1 cellular context compared by ENCODE assay signal in the genomic region with DNA sequence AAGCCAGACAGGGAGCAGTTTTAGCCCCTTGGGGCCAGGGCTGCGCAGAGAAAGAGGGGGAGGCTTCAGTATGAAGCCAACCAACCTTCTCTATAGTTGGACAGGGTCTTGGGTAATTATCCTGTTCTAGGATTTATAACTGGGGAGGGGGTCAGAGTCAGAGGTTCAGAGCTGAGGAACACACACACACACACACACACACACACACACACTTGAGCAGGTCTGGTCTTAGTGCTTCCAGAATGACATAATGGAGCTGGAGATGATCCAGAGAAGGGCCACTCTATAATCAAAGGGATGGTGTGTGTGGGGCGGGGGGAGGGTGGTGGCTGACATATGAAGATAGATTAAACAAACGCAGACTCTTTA.
TF ChIP-seq lines count a peak whose summit lies in the region.

No MANE protein-coding gene starts in this region.

TF ChIP-seq in WTC11, 78 proteins besides CTCF, POLR2A, EP300 and RAD21 (continued from another document):
- TF ChIP-seq, protein P1, sequence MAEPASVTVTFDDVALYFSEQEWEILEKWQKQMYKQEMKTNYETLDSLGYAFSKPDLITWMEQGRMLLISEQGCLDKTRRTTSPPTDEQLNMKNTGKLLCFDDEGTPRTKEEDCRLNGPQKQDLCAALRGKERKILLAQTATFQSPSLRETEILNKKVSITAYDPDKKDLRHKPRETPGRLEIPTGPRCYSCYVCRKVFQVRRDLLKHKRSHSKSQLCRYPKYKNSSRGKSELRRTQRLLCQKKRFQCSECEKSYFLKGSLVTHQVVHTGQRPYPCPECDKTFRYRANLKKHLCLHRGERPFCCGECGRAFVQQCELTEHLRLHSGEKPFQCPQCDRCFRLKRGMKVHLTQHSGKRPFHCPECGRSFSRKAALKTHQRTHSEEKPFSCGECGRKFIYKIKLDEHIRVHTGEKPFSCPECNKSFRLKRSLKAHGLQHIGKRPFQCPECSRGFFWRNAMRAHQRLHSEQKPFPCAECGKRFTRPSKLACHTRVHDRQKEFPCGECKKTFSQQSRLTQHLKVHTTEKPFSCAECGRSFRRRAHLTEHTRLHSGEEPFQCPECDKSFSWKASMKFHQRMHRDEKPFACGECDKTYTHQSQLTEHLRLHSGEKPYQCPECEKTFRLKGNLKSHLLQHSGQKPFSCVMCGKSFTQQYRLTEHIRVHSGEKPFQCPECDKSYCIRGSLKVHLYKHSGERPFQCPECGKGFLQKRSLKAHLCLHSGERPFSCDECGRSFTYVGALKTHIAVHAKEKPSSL (CRISPR knock-in tag; conservative IDR thresholded peaks at IDR 0.05), result no peak
- TF ChIP-seq, protein P2, sequence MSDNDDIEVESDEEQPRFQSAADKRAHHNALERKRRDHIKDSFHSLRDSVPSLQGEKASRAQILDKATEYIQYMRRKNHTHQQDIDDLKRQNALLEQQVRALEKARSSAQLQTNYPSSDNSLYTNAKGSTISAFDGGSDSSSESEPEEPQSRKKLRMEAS (CRISPR knock-in tag; IDR thresholded peaks at IDR 0.05), result no peak
- TF ChIP-seq NFYB (CRISPR knock-in tag; conservative IDR thresholded peaks at IDR 0.05; ENCODE audit: low read depth) (no peak), ZNF416 (CRISPR knock-in tag; IDR thresholded peaks at IDR 0.05) (no peak), FOXP1 (CRISPR knock-in tag; IDR thresholded peaks at IDR 0.05; ENCODE audit: borderline replicate concordance) (no peak), GTF2I (CRISPR knock-in tag; conservative IDR thresholded peaks at IDR 0.05) (no peak)
- TF ChIP-seq, protein P3, sequence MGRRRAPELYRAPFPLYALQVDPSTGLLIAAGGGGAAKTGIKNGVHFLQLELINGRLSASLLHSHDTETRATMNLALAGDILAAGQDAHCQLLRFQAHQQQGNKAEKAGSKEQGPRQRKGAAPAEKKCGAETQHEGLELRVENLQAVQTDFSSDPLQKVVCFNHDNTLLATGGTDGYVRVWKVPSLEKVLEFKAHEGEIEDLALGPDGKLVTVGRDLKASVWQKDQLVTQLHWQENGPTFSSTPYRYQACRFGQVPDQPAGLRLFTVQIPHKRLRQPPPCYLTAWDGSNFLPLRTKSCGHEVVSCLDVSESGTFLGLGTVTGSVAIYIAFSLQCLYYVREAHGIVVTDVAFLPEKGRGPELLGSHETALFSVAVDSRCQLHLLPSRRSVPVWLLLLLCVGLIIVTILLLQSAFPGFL (CRISPR knock-in tag; IDR thresholded peaks at IDR 0.05; ENCODE audit: borderline replicate concordance), result no peak
- TF ChIP-seq, protein P4, sequence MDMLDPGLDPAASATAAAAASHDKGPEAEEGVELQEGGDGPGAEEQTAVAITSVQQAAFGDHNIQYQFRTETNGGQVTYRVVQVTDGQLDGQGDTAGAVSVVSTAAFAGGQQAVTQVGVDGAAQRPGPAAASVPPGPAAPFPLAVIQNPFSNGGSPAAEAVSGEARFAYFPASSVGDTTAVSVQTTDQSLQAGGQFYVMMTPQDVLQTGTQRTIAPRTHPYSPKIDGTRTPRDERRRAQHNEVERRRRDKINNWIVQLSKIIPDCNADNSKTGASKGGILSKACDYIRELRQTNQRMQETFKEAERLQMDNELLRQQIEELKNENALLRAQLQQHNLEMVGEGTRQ (CRISPR knock-in tag; IDR thresholded peaks at IDR 0.05), result no peak
